1 cellular context compared by ENCODE assay signal in the genomic region with DNA sequence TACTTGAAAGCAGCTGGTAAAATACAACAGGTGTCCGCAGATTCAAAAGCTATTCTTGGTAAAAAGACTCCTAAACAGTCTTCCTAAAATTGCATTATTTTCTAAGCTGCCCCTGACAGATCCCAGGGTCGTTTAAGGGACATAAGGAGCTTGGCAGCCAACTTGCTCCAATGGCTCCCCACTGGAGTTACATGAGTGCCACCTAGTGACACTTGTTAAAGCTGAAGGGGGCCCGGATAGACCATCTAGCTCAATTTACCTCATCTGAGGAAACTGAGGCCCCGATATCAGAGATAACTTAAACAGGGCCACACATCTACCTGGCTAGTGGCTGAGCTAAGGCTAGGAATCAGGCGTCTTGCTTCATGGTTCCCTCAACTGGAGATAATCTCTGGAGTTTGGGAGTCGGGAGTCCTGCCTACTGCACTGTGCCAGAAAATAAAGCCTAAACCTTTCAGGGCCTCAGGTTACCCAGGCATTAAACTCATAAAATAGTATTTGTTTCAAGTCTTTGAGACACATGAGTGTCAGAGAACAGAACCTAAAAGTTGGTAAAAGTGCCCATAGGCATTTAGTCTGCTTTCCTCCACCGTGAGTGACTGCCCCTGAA.
A peak's percentile ranks its signal among the peaks of the same experiment; 100 is the strongest.
TF ChIP-seq lines count a peak whose summit lies in the region.

No MANE protein-coding gene starts in this region.

TF ChIP-seq in H1, 55 proteins besides CTCF, POLR2A, EP300 and RAD21:
- TF ChIP-seq TAF1 (IDR thresholded peaks at IDR 0.05; ENCODE audit: low read depth, low read length) = no peak
- TF ChIP-seq TBP (IDR thresholded peaks at IDR 0.05; ENCODE audit: low read depth, low read length) = no peak
- TF ChIP-seq ASH2L (IDR thresholded peaks at IDR 0.05; ENCODE audit: low read length) = no peak
- TF ChIP-seq RXRA (IDR thresholded peaks at IDR 0.05; ENCODE audit: insufficient read depth, low read depth, low read length) = peak; percentile 77; the same call in 1 of the 2 replicates
- peak; percentile 55; the same call in 1 of the 2 replicates for TF ChIP-seq YY1 (IDR thresholded peaks at IDR 0.05; ENCODE audit: low read depth, low read length)
- TF ChIP-seq EGR1 (IDR thresholded peaks at IDR 0.05; ENCODE audit: borderline replicate concordance, low read depth, low read length) = no peak
- no peak for TF ChIP-seq CBX5 (IDR thresholded peaks at IDR 0.05; ENCODE audit: low read depth, low read length)
- TF ChIP-seq SIN3A (conservative IDR thresholded peaks at IDR 0.05 in 1 of 2, IDR thresholded peaks at IDR 0.05 in 1 of 2; ENCODE audit: low read depth in 1 of 2, low read length in 2 of 2) = no peak
